In the genomic region with DNA sequence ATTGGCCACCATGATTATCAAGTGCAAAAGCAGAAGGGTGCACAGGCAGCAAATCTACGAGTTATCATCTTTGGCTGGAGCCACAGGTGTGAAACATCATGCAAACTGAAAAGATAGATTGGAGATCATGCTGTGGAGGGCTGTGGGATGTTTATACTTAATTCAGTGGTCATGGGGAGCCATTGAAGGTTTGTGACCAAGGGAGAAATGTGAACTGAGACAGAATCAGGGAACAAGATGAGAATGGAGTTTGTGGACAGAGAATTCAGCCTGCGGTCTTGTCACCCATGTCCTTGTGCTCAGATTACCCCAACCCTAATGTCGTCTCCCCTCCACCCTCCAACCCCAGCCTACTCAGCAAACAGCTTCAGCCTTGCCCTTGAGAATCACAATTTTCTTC, we compare ENCODE assay signal across 23 cellular contexts.
DNase-seq lines count a peak whose midpoint lies in the region; ATAC-seq and TF ChIP-seq lines count a peak whose summit lies in the region.
"Had no signal": no experiment of that assay in that cellular context is flagged by ENCODE, and none has a peak within 500 bp of the region (broad histone marks: within the 10 kb centered on the region; RNA-seq: fewer than 3 reads in every experiment).

No MANE protein-coding gene starts in this region.

- no peak for TF ChIP-seq CTCF in esophagus muscularis mucosa (IDR thresholded peaks at IDR 0.05)
- TF ChIP-seq CTCF in nephron progenitor cell (IDR thresholded peaks at IDR 0.05), result no peak
- no peak for TF ChIP-seq CTCF in vagina (IDR thresholded peaks at IDR 0.05)

- intact Hi-C loops in esophagus muscularis mucosa (cut with DNase I) (no loop called here), vagina (cut with DNase I) (no loop called here), right cardiac atrium (cut with DNase I) (no loop called here)

- no peaks in the 10 kb centered on the region for H3K4me1 Mint-ChIP-seq in nephron progenitor cell
- H3K4me1 Mint-ChIP-seq: CD14-positive monocyte; CD4-positive, alpha-beta memory T cell; CD4-positive, CD25-positive, alpha-beta regulatory T cell; CD8-positive, alpha-beta memory T cell had no signal

- H3K27ac Mint-ChIP-seq in nephron progenitor cell, result peak overlapping the region; percentile 14
- H3K27ac Mint-ChIP-seq: CD14-positive monocyte; CD4-positive, alpha-beta memory T cell; CD4-positive, CD25-positive, alpha-beta regulatory T cell; CD8-positive, alpha-beta memory T cell had no signal

- H3K4me3 ChIP-seq in esophagus muscularis mucosa, result no peak overlapping the region
- H3K4me3 ChIP-seq in vagina, result no peak overlapping the region
- no peak overlapping the region for H3K4me3 ChIP-seq in right cardiac atrium (ENCODE audit: low read length)
- H3K4me3 ChIP-seq: BLaER1, GM12878 had no signal

- H3K36me3 ChIP-seq in esophagus muscularis mucosa, result no peaks in the 10 kb centered on the region
- H3K36me3 ChIP-seq in vagina, result no peaks in the 10 kb centered on the region
- H3K36me3 ChIP-seq: BE2C, BLaER1 had no signal

- TF ChIP-seq EP300 in esophagus muscularis mucosa (IDR thresholded peaks at IDR 0.05), result no peak

- no peak overlapping the region for H3K4me3 Mint-ChIP-seq in nephron progenitor cell
- H3K4me3 Mint-ChIP-seq: CD14-positive monocyte; CD4-positive, alpha-beta memory T cell; CD4-positive, CD25-positive, alpha-beta regulatory T cell; CD8-positive, alpha-beta memory T cell had no signal

- H3K9me3 ChIP-seq in esophagus muscularis mucosa, result no peaks in the 10 kb centered on the region
- no peaks in the 10 kb centered on the region for H3K9me3 ChIP-seq in vagina
- no peaks in the 10 kb centered on the region for H3K9me3 ChIP-seq in right cardiac atrium (ENCODE audit: control insufficient read depth, low read length)
- H3K9me3 ChIP-seq: BE2C, BLaER1 had no signal

- peaks cover 31% of the 10 kb centered on the region for H3K27me3 Mint-ChIP-seq in nephron progenitor cell (ENCODE audit: low read depth, poor library complexity)

- ATAC-seq in right cardiac atrium, result no peak
- ATAC-seq: GM12878 had no signal

- DNase-seq in esophagus muscularis mucosa (ENCODE audit: extremely low spot score), result peak; percentile 83
- DNase-seq in nephron progenitor cell, result no peak
- DNase-seq in vagina (ENCODE audit: extremely low spot score in 2 of 2), result peak; percentile 22 to 64
- no peak for DNase-seq in right cardiac atrium
- no peak for DNase-seq in GOT3 (lab: John Stamatoyannopoulos, UW)
- DNase-seq: 8988T; ACHN; BE2C; C1 segment of cervical spinal cord; CD4-positive, alpha-beta memory T cell; CD4-positive, CD25-positive, alpha-beta regulatory T cell; CD8-positive, alpha-beta memory T cell; COR-L47; DMS 273 treated with DMSO at 0.1 percent for 48 hours; DMS153; DMS53; DMS79; DND-41; EL; GDM1 had no signal

- peaks cover 7% of the 10 kb centered on the region for H3K9me3 Mint-ChIP-seq in nephron progenitor cell
- H3K9me3 Mint-ChIP-seq: CD4-positive, CD25-positive, alpha-beta regulatory T cell had no signal

- no peaks in the 10 kb centered on the region for H3K36me3 Mint-ChIP-seq in nephron progenitor cell (ENCODE audit: low read depth)
- H3K36me3 Mint-ChIP-seq: CD14-positive monocyte; CD4-positive, alpha-beta memory T cell; CD4-positive, CD25-positive, alpha-beta regulatory T cell had no signal

- H3K27me3 ChIP-seq in esophagus muscularis mucosa (peaks cover 0 to 58% (median 4%) of the 10 kb centered on the region in 4 donors), vagina (no peaks in the 10 kb centered on the region), right cardiac atrium (ENCODE audit: control insufficient read depth, insufficient read depth) (no peaks in the 10 kb centered on the region)
- H3K27me3 ChIP-seq: BLaER1 had no signal

- H3K4me1 ChIP-seq in esophagus muscularis mucosa (no peaks in the 10 kb centered on the region), vagina (no peaks in the 10 kb centered on the region), right cardiac atrium (ENCODE audit: control insufficient read depth, insufficient read depth, low read length) (no peaks in the 10 kb centered on the region)
- H3K4me1 ChIP-seq: BE2C had no signal

- WGBS in esophagus muscularis mucosa, result 87% methylated on average over 3 of the region's 3 CpGs
- 76% methylated on average over 3 of the region's 3 CpGs for WGBS in right cardiac atrium

- no peak overlapping the region for H3K27ac ChIP-seq in esophagus muscularis mucosa (replicated peaks in 1 of 4)
- no peak overlapping the region for H3K27ac ChIP-seq in vagina
- H3K27ac ChIP-seq in right cardiac atrium (ENCODE audit: low read length), result no peak overlapping the region
- H3K27ac ChIP-seq: BLaER1 had no signal

- TF ChIP-seq POLR2A in esophagus muscularis mucosa (IDR thresholded peaks at IDR 0.05; ENCODE audit: low read depth) (no peak), vagina (IDR thresholded peaks at IDR 0.05) (no peak)

Comparison
In these comparisons a context has a peak if more than half of its experiments do, and no peak if none do; other contexts are left out.
1. DNase-seq: peak in esophagus muscularis mucosa (single experiment) and vagina (2 of 2); none in nephron progenitor cell (single experiment), right cardiac atrium (0 of 3) and GOT3 (single experiment).